22 cellular contexts compared by ENCODE assay signal in the genomic region with DNA sequence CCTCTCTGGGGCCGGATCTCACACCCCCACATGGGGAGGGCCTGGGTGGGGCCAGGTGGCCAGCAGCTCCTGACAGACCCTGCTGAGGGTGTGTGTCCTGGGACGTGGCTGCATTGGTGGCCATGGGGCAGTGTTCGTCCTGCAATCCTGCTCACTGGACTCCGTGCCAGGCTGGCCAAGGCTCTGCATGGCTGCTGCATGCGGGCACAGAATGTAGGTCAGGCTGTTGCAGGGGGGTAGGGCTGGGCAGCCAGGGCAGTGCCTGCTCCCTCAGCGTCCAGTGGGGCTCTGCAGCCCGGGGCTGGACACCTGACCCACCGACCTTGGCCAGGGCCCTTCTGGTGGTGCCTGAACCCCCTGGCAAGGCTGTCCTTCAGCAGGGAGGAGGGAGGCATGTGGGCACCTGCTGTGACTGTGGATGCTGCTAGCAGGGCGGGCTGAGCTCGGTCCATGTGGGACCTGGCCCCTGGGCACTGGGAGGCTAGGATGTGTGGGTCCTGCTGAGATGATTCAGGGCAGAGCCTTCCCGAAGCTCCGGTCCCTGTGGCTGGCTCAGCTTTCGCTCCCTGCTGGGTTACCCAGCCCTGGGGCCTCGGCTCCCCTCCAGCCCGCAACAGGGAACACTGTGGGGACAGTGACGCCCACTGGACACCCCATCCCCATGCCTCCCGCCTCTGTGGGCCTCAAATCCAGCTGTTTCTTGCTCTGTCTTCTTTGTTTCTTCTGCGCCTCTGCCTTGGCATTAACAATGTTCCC. TPM values are rescaled to one million over a fixed set of nuclear protein-coding genes. Genes with fewer than 3 reads are reported as not detected.
"Had no signal": no experiment of that assay in that cellular context is flagged by ENCODE, and none has a peak within 500 bp of the region (broad histone marks: within the 10 kb centered on the region; RNA-seq: fewer than 3 reads in every experiment).

No MANE protein-coding gene starts in this region.

- H3K4me3 Mint-ChIP-seq: activated CD4-positive, alpha-beta memory T cell treated with anti-CD3 and anti-CD28 coated beads, Interleukin-2, amount 10 ng/mL, durations not matched to agents 7 days and 5 days; memory B cell; nephron; stimulated activated naive B cell treated with anti-CD40 and anti-IgM and Interleukin-4, amounts not matched to agents 10 μg/mL and 1 μg/mL and 100 μg/mL, for 72 hours; T-helper 1 cell treated with Interleukin-12 subunit alpha and Interleukin-12 subunit beta and Interleukin-4 antibody, amounts not matched to agents 30 μg/mL and 1 μg/mL, for 36 hours had no signal

- H3K9me3 ChIP-seq: ascending aorta, gastroesophageal sphincter, thyroid gland, upper lobe of right lung had no signal

- H3K27ac Mint-ChIP-seq: activated CD4-positive, alpha-beta memory T cell treated with anti-CD3 and anti-CD28 coated beads, Interleukin-2, amount 10 ng/mL, durations not matched to agents 7 days and 5 days; memory B cell; nephron; stimulated activated naive B cell treated with anti-CD40 and anti-IgM and Interleukin-4, amounts not matched to agents 10 μg/mL and 1 μg/mL and 100 μg/mL, for 72 hours; T-helper 1 cell treated with Interleukin-12 subunit alpha and Interleukin-12 subunit beta and Interleukin-4 antibody, amounts not matched to agents 30 μg/mL and 1 μg/mL, for 36 hours had no signal

- H3K36me3 ChIP-seq: ascending aorta, gastroesophageal sphincter, thyroid gland, upper lobe of right lung had no signal

- H3K27ac ChIP-seq: ascending aorta, epithelial cell of prostate, gastroesophageal sphincter, thyroid gland, upper lobe of right lung had no signal

- H3K4me2 ChIP-seq: smooth muscle cell had no signal

- H3K4me3 ChIP-seq: ascending aorta, gastroesophageal sphincter, smooth muscle cell, thyroid gland, upper lobe of right lung had no signal

- H3K9me3 Mint-ChIP-seq: activated CD4-positive, alpha-beta memory T cell treated with anti-CD3 and anti-CD28 coated beads, Interleukin-2, amount 10 ng/mL, durations not matched to agents 7 days and 5 days; memory B cell; nephron; stimulated activated naive B cell treated with anti-CD40 and anti-IgM and Interleukin-4, amounts not matched to agents 10 μg/mL and 1 μg/mL and 100 μg/mL, for 72 hours; T-helper 1 cell treated with Interleukin-12 subunit alpha and Interleukin-12 subunit beta and Interleukin-4 antibody, amounts not matched to agents 30 μg/mL and 1 μg/mL, for 36 hours had no signal

- FAIRE-seq: islet of Langerhans had no signal

- H3K4me1 ChIP-seq: ascending aorta, upper lobe of right lung had no signal

- DNase-seq: activated CD4-positive, alpha-beta memory T cell treated with anti-CD3 and anti-CD28 coated beads, Interleukin-2, amount 10 ng/mL, durations not matched to agents 7 days and 5 days; activated CD4-positive, alpha-beta T cell treated with anti-CD3 and anti-CD28 coated beads for 48 hours; activated gamma-delta T cell; activated naive CD4-positive, alpha-beta T cell treated with anti-CD3 and anti-CD28 coated beads, Interleukin-2, amount 50 U/mL, for 16 hours; activated T-cell treated with anti-CD3 and anti-CD28 coated beads for 4 hours; central memory CD4-positive, alpha-beta T cell; cortex of kidney; head of caudate nucleus; left cardiac atrium; stimulated activated CD4-positive, alpha-beta T cell treated with anti-CD3 and anti-CD28 coated beads, Interleukin-15, amount 100 ng/mL, for 24 hours; stimulated activated naive B cell treated with anti-CD40 and anti-IgM and Interleukin-4, amounts not matched to agents 10 μg/mL and 1 μg/mL and 100 μg/mL, for 72 hours; T1000; thyroid gland; upper lobe of right lung had no signal

- H3K27me3 ChIP-seq: thyroid gland had no signal

- H3K4me1 Mint-ChIP-seq: activated CD4-positive, alpha-beta memory T cell treated with anti-CD3 and anti-CD28 coated beads, Interleukin-2, amount 10 ng/mL, durations not matched to agents 7 days and 5 days; memory B cell had no signal

- H3K27me3 Mint-ChIP-seq: activated CD4-positive, alpha-beta memory T cell treated with anti-CD3 and anti-CD28 coated beads, Interleukin-2, amount 10 ng/mL, durations not matched to agents 7 days and 5 days had no signal

- H3K36me3 Mint-ChIP-seq: memory B cell; stimulated activated naive B cell treated with anti-CD40 and anti-IgM and Interleukin-4, amounts not matched to agents 10 μg/mL and 1 μg/mL and 100 μg/mL, for 72 hours had no signal

RNA-seq across cellular contexts. Expression of a gene that starts 14.9 kb away (rescaled TPM):
- total RNA-seq: ascending aorta had no signal
